16 cellular contexts compared by ENCODE assay signal in genomic region chr2:150279673-150280072, GRCh38.
"Had no signal": no experiment of that assay in that cellular context is flagged by ENCODE, and none has a peak within 500 bp of the region (broad histone marks: within the 10 kb centered on the region; RNA-seq: fewer than 3 reads in every experiment).

No MANE protein-coding gene starts in this region.

- H3K9me3 ChIP-seq: body of pancreas, gastrocnemius medialis, neutrophil had no signal

- H3K27ac ChIP-seq: body of pancreas, neutrophil had no signal

- H3K4me1 ChIP-seq: body of pancreas, right atrium auricular region had no signal

- DNase-seq: activated CD4-positive, alpha-beta T cell treated with anti-CD3 and anti-CD28 coated beads, Interleukin-2, amount 50 U/mL, for 1 hour; activated naive CD4-positive, alpha-beta T cell treated with anti-CD3 and anti-CD28 coated beads for 36 hours; activated T-cell treated with anti-CD3 and anti-CD28 coated beads for 4 hours; dorsolateral prefrontal cortex; kidney; midbrain; naive B cell; posterior cingulate gyrus; T-helper 2 cell had no signal

- H3K27me3 ChIP-seq: body of pancreas, dorsolateral prefrontal cortex, gastrocnemius medialis, neutrophil, right atrium auricular region had no signal

- ATAC-seq: activated T-helper 17 cell treated with anti-CD3 and anti-CD28 coated beads, Interleukin-2, amount 50 U/mL, for 72 hours; esophagus mucosa; stimulated activated effector memory CD8-positive, alpha-beta T cell treated with anti-CD3 and anti-CD28 coated beads, Interleukin-12 subunit alpha, Interleukin-12 subunit beta, amount 100 ng/mL, for 72 hours had no signal

- H3K4me3 ChIP-seq: body of pancreas, dorsolateral prefrontal cortex, gastrocnemius medialis, right atrium auricular region had no signal

- H3K36me3 ChIP-seq: gastrocnemius medialis, neutrophil, right atrium auricular region had no signal
